In the genomic region with DNA sequence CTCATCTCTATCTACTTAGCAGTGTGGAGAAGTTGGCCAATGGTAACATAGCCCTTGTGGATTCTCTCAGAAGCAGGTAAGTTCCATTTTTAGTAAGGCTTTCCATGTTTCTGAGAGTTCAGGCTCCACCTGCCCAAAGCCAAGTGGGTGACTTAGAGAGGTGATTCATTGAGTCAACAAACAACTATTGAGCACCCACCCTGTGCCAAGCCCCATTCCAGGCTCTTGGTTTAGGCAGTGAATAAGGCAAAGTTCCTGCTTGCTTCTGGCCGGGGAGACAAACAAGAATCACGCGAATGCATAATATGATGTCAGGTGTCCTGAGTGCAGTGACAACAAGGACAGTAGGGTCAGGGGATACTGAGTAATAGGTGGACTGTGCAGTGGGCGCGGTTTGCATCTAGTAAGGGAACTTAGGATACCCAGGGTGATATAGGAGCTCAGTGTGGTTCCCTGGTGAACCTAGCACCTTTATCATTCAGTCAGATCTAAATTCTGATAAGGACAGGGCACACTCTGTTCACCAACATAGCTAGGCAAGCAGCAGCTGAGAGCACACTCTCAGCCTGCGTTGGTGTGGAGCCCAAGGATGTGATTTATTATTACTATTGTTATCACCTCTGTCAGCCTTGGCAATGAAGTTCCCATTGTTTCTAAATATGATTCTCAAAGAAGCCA, we compare ENCODE assay signal across 14 cellular contexts. TPM values are rescaled to one million over a fixed set of nuclear protein-coding genes. Genes with fewer than 3 reads are reported as not detected.
DNase-seq lines count a peak whose midpoint lies in the region; ATAC-seq, FAIRE-seq and TF ChIP-seq lines count a peak whose summit lies in the region.
"Had no signal": no experiment of that assay in that cellular context is flagged by ENCODE, and none has a peak within 500 bp of the region (broad histone marks: within the 10 kb centered on the region; RNA-seq: fewer than 3 reads in every experiment).

No MANE protein-coding gene starts in this region.

- dilution Hi-C loops in endothelial cell of umbilical vein (cut with MboI; ENCODE audit: extremely low pct_ligation_motif_present, low sequenced_read_pairs): no loop called here

- H2AFZ ChIP-seq in endothelial cell of umbilical vein (ENCODE audit: low read depth, low read length): no peak overlapping the region

- no peaks in the 10 kb centered on the region for H3K9me3 ChIP-seq in endothelial cell of umbilical vein (replicated peaks; ENCODE audit: control insufficient read depth, insufficient read depth, low read length)
- H3K9me3 ChIP-seq: thoracic aorta had no signal

- H3K9me1 ChIP-seq in endothelial cell of umbilical vein (replicated peaks; ENCODE audit: control insufficient read depth, extremely low read depth, insufficient read depth, low read length): no peaks in the 10 kb centered on the region

- CTCF ChIA-PET in endothelial cell of umbilical vein (lab: Charles Lee): interaction anchor here (2.1 kb wide), 1 partner anchor 196 kb away, joined by 11 read pairs; no protein-coding TSS in a partner anchor

- no peak for FAIRE-seq in endothelial cell of umbilical vein (lab: Jason Lieb, UNC)
- FAIRE-seq in GM12891 (lab: Jason Lieb, UNC): no peak
- FAIRE-seq: RCC 7860 had no signal

- ATAC-seq in GM21528 (IDR thresholded peaks at IDR 0.05; ENCODE audit: low FRiP score, unreplicated experiment): no peak

- intact Hi-C loops in endothelial cell of umbilical vein (cut with micrococcal nuclease): no loop called here

- H3K79me2 ChIP-seq in endothelial cell of umbilical vein (ENCODE audit: control insufficient read depth, insufficient read depth, low read length): no peaks in the 10 kb centered on the region

- no peak overlapping the region for H3K4me3 ChIP-seq in endothelial cell of umbilical vein (replicated peaks in 1 of 3; ENCODE audit: insufficient read depth in 1 of 3, low read depth in 1 of 3, low read length in 3 of 3)
- H3K4me3 ChIP-seq: thoracic aorta had no signal

- H3K27ac ChIP-seq in endothelial cell of umbilical vein (ENCODE audit: insufficient read depth, low read depth, low read length): no peak overlapping the region
- H3K27ac ChIP-seq: thoracic aorta had no signal

- BruUV-seq in endothelial cell of umbilical vein (replicated peaks; lab: Mats Ljungman, UMichigan): no TSS peak

- H3K9ac ChIP-seq in endothelial cell of umbilical vein (replicated peaks; ENCODE audit: extremely low read depth, insufficient read depth, low read length): no peak overlapping the region

- no peak for TF ChIP-seq CTCF in endothelial cell of umbilical vein (IDR thresholded peaks at IDR 0.05; ENCODE audit: extremely low read depth in 1 of 2, insufficient read depth in 1 of 2, low read depth in 1 of 2, low read length in 2 of 2)

- no peak overlapping the region for H3K4me2 ChIP-seq in endothelial cell of umbilical vein (ENCODE audit: insufficient read depth, low read length)

- no peaks in the 10 kb centered on the region for H3K36me3 ChIP-seq in endothelial cell of umbilical vein (ENCODE audit: control insufficient read depth in 2 of 2, extremely low read depth in 1 of 2, insufficient read depth in 2 of 2, low read length in 2 of 2)
- H3K36me3 ChIP-seq: thoracic aorta had no signal

- no peaks in the 10 kb centered on the region for H3K4me1 ChIP-seq in endothelial cell of umbilical vein (ENCODE audit: control insufficient read depth, extremely low read depth, insufficient read depth, low read length)

- POLR2A ChIA-PET in endothelial cell of umbilical vein (lab: Charles Lee): no interaction called here

- H3K27me3 ChIP-seq in endothelial cell of umbilical vein (ENCODE audit: control insufficient read depth in 2 of 2, insufficient read depth in 2 of 2, low read length in 2 of 2): peaks cover 10 to 17% of the 10 kb centered on the region in 2 experiments

- TF ChIP-seq POLR2A in endothelial cell of umbilical vein (IDR thresholded peaks at IDR 0.05; ENCODE audit: low read depth, low read length) (no peak), GM12891 (IDR thresholded peaks at IDR 0.05; ENCODE audit: low read depth, low read length) (no peak)

- DNase-seq in DMS53 (lab: John Stamatoyannopoulos, UW): peak; percentile 92
- DNase-seq in NCI-H2029 treated with DMSO at 0.1 percent for 48 hours (lab: John Stamatoyannopoulos, UW): peak; percentile 64
- peak; percentile 3 for DNase-seq in endothelial cell of umbilical vein (ENCODE audit: low read depth, low spot score)
- DNase-seq in myocyte (ENCODE audit: low read depth): peak; percentile 31
- DNase-seq in NCI-H1436 (lab: John Stamatoyannopoulos, UW): no peak
- no peak for DNase-seq in activated CD4-positive, alpha-beta T cell treated with anti-CD3 and anti-CD28 coated beads, Interleukin-2, amount 50 U/mL, for 4 hours
- DNase-seq in GM12891 (ENCODE audit: insufficient read length, low spot score): no peak
- DNase-seq: activated gamma-delta T cell; anterior cingulate cortex; nephron progenitor cell; stimulated activated CD4-positive, alpha-beta T cell treated with anti-CD3 and anti-CD28 coated beads, Interleukin-2, amount 100 ng/mL, for 24 hours had no signal

- no peaks in the 10 kb centered on the region for H4K20me1 ChIP-seq in endothelial cell of umbilical vein (replicated peaks; ENCODE audit: control insufficient read depth, extremely low read depth, insufficient read depth, low read length)

TF ChIP-seq in endothelial cell of umbilical vein, 7 proteins besides CTCF, POLR2A, EP300 and RAD21:
- no peak for TF ChIP-seq MAX (IDR thresholded peaks at IDR 0.05; ENCODE audit: insufficient read depth, insufficient read length)
- no peak for TF ChIP-seq POLR2AphosphoS5 (IDR thresholded peaks at IDR 0.05; ENCODE audit: insufficient read depth, low read depth, low read length)
- TF ChIP-seq EZH2 (IDR thresholded peaks at IDR 0.05; ENCODE audit: borderline replicate concordance, low read depth, low read length, severe bottlenecking): no peak
- TF ChIP-seq JUN (IDR thresholded peaks at IDR 0.05; ENCODE audit: borderline replicate concordance, insufficient read depth, insufficient read length, low read depth): no peak
- no peak for TF ChIP-seq FOS (IDR thresholded peaks at IDR 0.05; ENCODE audit: borderline replicate concordance, insufficient read depth, low read length)
- TF ChIP-seq GATA2 (IDR thresholded peaks at IDR 0.05; ENCODE audit: insufficient read depth, insufficient read length, low read depth, low read length): no peak
- TF ChIP-seq MYC (IDR thresholded peaks at IDR 0.05; ENCODE audit: low read depth, low read length): no peak

TF ChIP-seq in GM12891, 5 proteins besides CTCF, POLR2A, EP300 and RAD21:
- no peak for TF ChIP-seq SPI1 (IDR thresholded peaks at IDR 0.05; ENCODE audit: low read depth, low read length)
- TF ChIP-seq POLR2AphosphoS5 (IDR thresholded peaks at IDR 0.05; ENCODE audit: low read depth, low read length): no peak
- TF ChIP-seq TAF1 (IDR thresholded peaks at IDR 0.05; ENCODE audit: low read depth, low read length): no peak
- TF ChIP-seq PAX5 (IDR thresholded peaks at IDR 0.05; ENCODE audit: insufficient read depth, low read length, severe bottlenecking): no peak
- no peak for TF ChIP-seq POU2F2 (IDR thresholded peaks at IDR 0.05; ENCODE audit: low read depth, low read length)

RNA-seq across cellular contexts. Expression of gene KCTD1, which starts 31.7 kb away (rescaled TPM):
- total RNA-seq in endothelial cell of umbilical vein (12.1 and 13.3 TPM in 2 replicates), myocyte (5.8 and 8.3 TPM in 2 replicates)
- 4.9 and 6.1 TPM in 2 replicates for polyA plus RNA-seq in endothelial cell of umbilical vein
- polyA plus RNA-seq in endothelial cell of umbilical vein (2011; cell fraction: cytosol; rRNA removed): 8.4 and 10.8 TPM in 2 replicates
- polyA plus RNA-seq in endothelial cell of umbilical vein (2011; cell fraction: nucleus; rRNA removed): 8.7 and 10.1 TPM in 2 replicates
- polyA plus RNA-seq in endothelial cell of umbilical vein (2012): 8.9 and 12.2 TPM in 2 replicates
- 7.9 and 12.4 TPM in 2 replicates for polyA minus RNA-seq in endothelial cell of umbilical vein
- 12.8 TPM for polyA minus RNA-seq in endothelial cell of umbilical vein (2011; cell fraction: cytosol; rRNA and poly(A)+ RNA removed)
- polyA minus RNA-seq in endothelial cell of umbilical vein (2011; cell fraction: nucleus; rRNA and poly(A)+ RNA removed): 12.5 and 16.5 TPM in 2 replicates
- 5.8 TPM for polyA plus RNA-seq in myocyte (2012)
- 4.6 TPM for polyA plus RNA-seq in GM12891 (2012; ENCODE audit: low read depth, missing spikeins)

Comparison
In these comparisons a context has a peak if more than half of its experiments do, and no peak if none do; other contexts are left out.
1. DNase-seq: peak in DMS53 (single experiment), NCI-H2029 treated with DMSO at 0.1 percent for 48 hours (single experiment), endothelial cell of umbilical vein (single experiment) and myocyte (single experiment); none in NCI-H1436 (single experiment), activated CD4-positive, alpha-beta T cell treated with anti-CD3 and anti-CD28 coated beads, Interleukin-2, amount 50 U/mL, for 4 hours (0 of 2) and GM12891 (single experiment).